In the genomic region with DNA sequence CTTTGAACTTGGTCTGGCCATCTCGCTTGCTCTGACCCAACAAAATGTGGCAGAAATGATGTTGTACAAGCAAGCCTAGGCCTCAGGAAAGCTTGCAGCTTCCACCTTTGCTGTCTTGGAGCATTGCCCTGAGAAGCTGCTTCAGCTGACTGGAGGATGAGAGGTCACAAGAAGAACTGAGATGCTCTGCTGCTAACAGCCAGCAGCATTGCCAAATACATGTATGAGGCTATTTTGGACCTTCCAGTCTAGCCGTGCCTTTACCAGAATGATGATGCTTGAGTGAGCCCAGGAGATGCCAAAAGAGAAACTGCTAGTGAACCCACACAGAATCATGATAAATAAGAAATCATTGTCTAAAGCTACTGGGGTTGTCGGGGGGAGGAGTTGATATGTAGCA, we compare ENCODE assay signal across 17 cellular contexts. TPM values are rescaled to one million over a fixed set of nuclear protein-coding genes. Genes with fewer than 3 reads are reported as not detected.
DNase-seq lines count a peak whose midpoint lies in the region; ATAC-seq, FAIRE-seq and TF ChIP-seq lines count a peak whose summit lies in the region.
"Had no signal": no experiment of that assay in that cellular context is flagged by ENCODE, and none has a peak within 500 bp of the region (broad histone marks: within the 10 kb centered on the region; RNA-seq: fewer than 3 reads in every experiment).

No MANE protein-coding gene starts in this region.

- no peak overlapping the region for H2AFZ ChIP-seq in keratinocyte (ENCODE audit: control insufficient read depth, low read length)

- CTCF ChIA-PET in Panc1 (lab: Charles Lee): no interaction called here

- no peak for TF ChIP-seq CTCF in Panc1 (IDR thresholded peaks at IDR 0.05)
- TF ChIP-seq CTCF in chondrocyte (IDR thresholded peaks at IDR 0.05): no peak
- no peak for TF ChIP-seq CTCF in keratinocyte (optimal IDR thresholded peaks at IDR 0.05 in 1 of 3, IDR thresholded peaks at IDR 0.05 in 1 of 3, conservative IDR thresholded peaks at IDR 0.05 in 1 of 3; ENCODE audit: extremely low read depth in 1 of 3, insufficient read depth in 2 of 3, low read length in 3 of 3)
- no peak for TF ChIP-seq CTCF in thoracic aorta (IDR thresholded peaks at IDR 0.05)

- no peaks in the 10 kb centered on the region for H3K9me1 ChIP-seq in keratinocyte (ENCODE audit: control insufficient read depth, extremely low read depth, insufficient read depth, low read length)

- peak; percentile 63 for FAIRE-seq in keratinocyte (lab: Jason Lieb, UNC)
- FAIRE-seq: small intestine had no signal

- no peaks in the 10 kb centered on the region for H3K9me3 Mint-ChIP-seq in chondrocyte (ENCODE audit: low read depth)
- H3K9me3 Mint-ChIP-seq: activated naive CD4-positive, alpha-beta T cell treated with anti-CD3 and anti-CD28 coated beads for 36 hours; brain; naive thymus-derived CD4-positive, alpha-beta T cell had no signal

- peak overlapping the region; percentile 83 for H3K27ac Mint-ChIP-seq in chondrocyte (ENCODE audit: unreplicated experiment)
- H3K27ac Mint-ChIP-seq: activated naive CD4-positive, alpha-beta T cell treated with anti-CD3 and anti-CD28 coated beads for 36 hours; brain had no signal

- H4K20me1 ChIP-seq in keratinocyte (ENCODE audit: control insufficient read depth, extremely low read depth, insufficient read depth, low read length): no peaks in the 10 kb centered on the region

- H3K4me3 ChIP-seq in Panc1 (ENCODE audit: low read depth in 2 of 2, low read length in 2 of 2) (no peak overlapping the region), keratinocyte (ENCODE audit: control insufficient read depth in 2 of 3, extremely low read depth in 1 of 3, insufficient read depth in 2 of 3, low read depth in 1 of 3, low read length in 3 of 3) (no peak overlapping the region), thoracic aorta (no peak overlapping the region)
- H3K4me3 ChIP-seq: tibial nerve had no signal

- no peaks in the 10 kb centered on the region for H3K36me3 Mint-ChIP-seq in chondrocyte (ENCODE audit: low read depth)
- H3K36me3 Mint-ChIP-seq: brain; naive thymus-derived CD4-positive, alpha-beta T cell had no signal

- H3K9me3 ChIP-seq in Panc1 (ENCODE audit: control insufficient read depth, insufficient read depth, low read depth, low read length) (no peaks in the 10 kb centered on the region), keratinocyte (ENCODE audit: control insufficient read depth, low read depth, low read length) (no peaks in the 10 kb centered on the region), thoracic aorta (no peaks in the 10 kb centered on the region)
- H3K9me3 ChIP-seq: tibial nerve had no signal

- H3K4me2 ChIP-seq in keratinocyte (ENCODE audit: control insufficient read depth, extremely low read depth, insufficient read depth, low read depth, low read length): no peak overlapping the region
- H3K4me2 ChIP-seq: KMS-11 had no signal

- no TSS peak for BruUV-seq in Panc1 (replicated peaks; lab: Mats Ljungman, UMichigan)

- DNase-seq in Panc1 (ENCODE audit: low read depth, low spot score) (no peak), chondrocyte (ENCODE audit: low spot score) (no peak), keratinocyte (ENCODE audit: low read depth, low spot score) (no peak), thoracic aorta (ENCODE audit: low spot score) (no peak), inferior parietal cortex (ENCODE audit: extremely low spot score) (no peak)
- DNase-seq in stimulated activated naive CD8-positive, alpha-beta T cell treated with anti-CD3 and anti-CD28 coated beads, Interleukin-15, Interleukin-2, amounts not matched to agents 100 U/mL and 50 U/mL, for 24 hours: no peak
- DNase-seq: activated CD4-positive, alpha-beta T cell treated with anti-CD3 and anti-CD28 coated beads for 48 hours; activated naive CD4-positive, alpha-beta T cell treated with anti-CD3 and anti-CD28 coated beads for 36 hours; activated T-cell treated with anti-CD3 and anti-CD28 coated beads for 4 hours; DMS153; naive thymus-derived CD4-positive, alpha-beta T cell; NCI-H1436; small intestine had no signal

- H3K36me3 ChIP-seq in Panc1 (ENCODE audit: control insufficient read depth, insufficient read depth, low read length) (no peaks in the 10 kb centered on the region), keratinocyte (ENCODE audit: control insufficient read depth in 2 of 2, extremely low read depth in 1 of 2, insufficient read depth in 2 of 2, low read length in 2 of 2) (no peaks in the 10 kb centered on the region), thoracic aorta (no peaks in the 10 kb centered on the region)
- H3K36me3 ChIP-seq: tibial nerve had no signal

- H3K27ac ChIP-seq in Panc1 (ENCODE audit: low read length): peak overlapping the region; percentile 23; the same call in 1 of the 2 replicates
- H3K27ac ChIP-seq in keratinocyte (ENCODE audit: control insufficient read depth, insufficient read depth, low read length): no peak overlapping the region
- H3K27ac ChIP-seq in thoracic aorta: peak overlapping the region; percentile 44 to 70
- H3K27ac ChIP-seq: KMS-11, tibial nerve had no signal

- peaks cover 66% of the 10 kb centered on the region for H3K4me1 Mint-ChIP-seq in chondrocyte (ENCODE audit: low read depth)

- in situ Hi-C loops in Panc1 (cut with HindIII; ENCODE audit: low pct_unique_long_range_greater_than_20kb, low sequenced_read_pairs): no loop called here

- dilution Hi-C loops in keratinocyte (cut with MboI; ENCODE audit: extremely low pct_ligation_motif_present, low sequenced_read_pairs): no loop called here

- H3K4me3 Mint-ChIP-seq in chondrocyte (ENCODE audit: unreplicated experiment): peak overlapping the region; percentile 12
- H3K4me3 Mint-ChIP-seq: activated naive CD4-positive, alpha-beta T cell treated with anti-CD3 and anti-CD28 coated beads for 36 hours; brain; naive thymus-derived CD4-positive, alpha-beta T cell had no signal

- H3K4me1 ChIP-seq in Panc1 (ENCODE audit: control insufficient read depth, insufficient read depth, low read length): peaks cover 28% of the 10 kb centered on the region
- peaks cover 20% of the 10 kb centered on the region for H3K4me1 ChIP-seq in keratinocyte (ENCODE audit: control insufficient read depth, extremely low read depth, insufficient read depth, low read length)
- H3K4me1 ChIP-seq in thoracic aorta (ENCODE audit: control insufficient read depth in 1 of 2, low read depth in 2 of 2): peaks cover 23 to 28% of the 10 kb centered on the region in 2 donors

- H3K27me3 Mint-ChIP-seq in chondrocyte (ENCODE audit: low read depth): no peaks in the 10 kb centered on the region
- H3K27me3 Mint-ChIP-seq: brain had no signal

- H3K9ac ChIP-seq in keratinocyte (ENCODE audit: control insufficient read depth, extremely low read depth, insufficient read depth, low read length): no peak overlapping the region
- H3K9ac ChIP-seq: KMS-11 had no signal

- H3K79me2 ChIP-seq in keratinocyte (ENCODE audit: control insufficient read depth, insufficient read depth, low read length): no peaks in the 10 kb centered on the region

- intact Hi-C loops in Panc1 (cut with micrococcal nuclease; ENCODE audit: unreplicated experiment): no loop called here

- ATAC-seq in Panc1: no peak
- ATAC-seq in thoracic aorta (ENCODE audit: insufficient number of reproducible peaks, low FRiP score, low read depth): no peak
- ATAC-seq in stimulated activated naive CD8-positive, alpha-beta T cell treated with anti-CD3 and anti-CD28 coated beads, Interleukin-15, Interleukin-2, amounts not matched to agents 100 U/mL and 50 U/mL, for 24 hours: no peak
- no peak for ATAC-seq in HG02642 (IDR thresholded peaks at IDR 0.05; ENCODE audit: poor library complexity, unreplicated experiment)
- ATAC-seq: naive thymus-derived CD4-positive, alpha-beta T cell had no signal

- H3K27me3 ChIP-seq in Panc1 (ENCODE audit: control insufficient read depth, insufficient read depth, low read length) (no peaks in the 10 kb centered on the region), keratinocyte (ENCODE audit: control insufficient read depth, extremely low read depth, insufficient read depth, low read length) (no peaks in the 10 kb centered on the region), thoracic aorta (replicated peaks; ENCODE audit: insufficient read depth) (no peaks in the 10 kb centered on the region)
- H3K27me3 ChIP-seq: tibial nerve had no signal

- POLR2A ChIA-PET in Panc1 (lab: Charles Lee): interaction anchor here (0.6 kb wide), 1 partner anchor 13 kb away, joined by 7 read pairs; no protein-coding TSS in a partner anchor

RNA-seq across cellular contexts. Expression of a gene that starts 13.2 kb away (rescaled TPM):
- total RNA-seq in Panc1 (2021; ENCODE audit: unreplicated experiment): 218 TPM
- polyA plus RNA-seq in Panc1 (2012; ENCODE audit: insufficient read length): 140 TPM
- total RNA-seq in chondrocyte: 289 to 452 TPM (median 442 TPM) in 3 replicates
- 63.7 to 114 TPM (median 76.6 TPM) in 3 replicates for polyA plus RNA-seq in keratinocyte
- polyA plus RNA-seq in keratinocyte (2011; ENCODE audit: low read depth): 42.8 TPM
- 12.1 and 23.3 TPM in 2 replicates for polyA plus RNA-seq in keratinocyte (2011; cell fraction: cytosol; rRNA removed)
- 107 and 140 TPM in 2 replicates for polyA plus RNA-seq in keratinocyte (2011; cell fraction: nucleus; rRNA removed)
- polyA plus RNA-seq in keratinocyte (2012; ENCODE audit: low replicate concordance): 27.5 and 58.3 TPM in 2 replicates
- 70.7 to 212 TPM (median 171 TPM) in 3 replicates for polyA minus RNA-seq in keratinocyte
- 82.9 TPM for polyA minus RNA-seq in keratinocyte (2011; cell fraction: cytosol; rRNA and poly(A)+ RNA removed)
- polyA minus RNA-seq in keratinocyte (2011; cell fraction: nucleus; rRNA and poly(A)+ RNA removed): 321 and 568 TPM in 2 replicates
- total RNA-seq in thoracic aorta: 100 to 1,000 TPM; 160 to 195 TPM
